Comparison of ENCODE assay signal across 26 cellular contexts in genomic region chr3:87957575-87957974, GRCh38.
DNase-seq lines count a peak whose midpoint lies in the region; ATAC-seq, FAIRE-seq and TF ChIP-seq lines count a peak whose summit lies in the region.
"Had no signal": no experiment of that assay in that cellular context is flagged by ENCODE, and none has a peak within 500 bp of the region (broad histone marks: within the 10 kb centered on the region; RNA-seq: fewer than 3 reads in every experiment).

No MANE protein-coding gene starts in this region.

- no peak overlapping the region for H4K8ac ChIP-seq in IMR-90 (ENCODE audit: low read depth in 2 of 2, low read length in 2 of 2)

- H2AK5ac ChIP-seq in IMR-90 (ENCODE audit: low read depth, low read length) = no peak overlapping the region

- intact Hi-C loops in HepG2 (cut with micrococcal nuclease; ENCODE audit: unreplicated experiment) (no loop called here), right lobe of liver (cut with DNase I) (no loop called here), IMR-90 (cut with micrococcal nuclease) (no loop called here), K562 (cut with micrococcal nuclease) (no loop called here)

- no peak overlapping the region for H3K56ac ChIP-seq in IMR-90 (ENCODE audit: extremely low read depth, insufficient read depth, low read length)

- TF ChIP-seq EP300 in HepG2 (IDR thresholded peaks at IDR 0.05; ENCODE audit: low read depth in 2 of 2, low read length in 2 of 2) (no peak), HepG2 (CRISPR knock-in tag; IDR thresholded peaks at IDR 0.05; ENCODE audit: borderline replicate concordance) (no peak), K562 (IDR thresholded peaks at IDR 0.05; ENCODE audit: low read length) (no peak)

- H2AFZ ChIP-seq in HepG2 (ENCODE audit: low read length) = no peak overlapping the region
- H2AFZ ChIP-seq in IMR-90 (replicated peaks; ENCODE audit: low read length, poor library complexity) = no peak overlapping the region
- H2AFZ ChIP-seq in K562 (ENCODE audit: low read depth, low read length) = no peak overlapping the region

- TF ChIP-seq POLR2A in HepG2 (IDR thresholded peaks at IDR 0.05; ENCODE audit: insufficient read depth in 1 of 2, low read depth in 2 of 2, low read length in 2 of 2) (no peak), right lobe of liver (IDR thresholded peaks at IDR 0.05) (no peak), IMR-90 (IDR thresholded peaks at IDR 0.05; ENCODE audit: low read depth, low read length) (no peak), K562 (conservative IDR thresholded peaks at IDR 0.05) (no peak)

- POLR2A ChIA-PET in HepG2 (lab: Yijun Ruan, JAX) = no interaction called here
- POLR2A ChIA-PET in IMR-90 (lab: Charles Lee; ENCODE audit: unreplicated experiment) = no interaction called here
- POLR2A ChIA-PET in K562 (lab: Yijun Ruan, JAX) = interaction anchor here (1.2 kb wide), 1 partner anchor 12 kb away, joined by 3 read pairs; no protein-coding TSS in a partner anchor

- H3K23ac ChIP-seq in IMR-90 (ENCODE audit: low read depth, low read length) = no peak overlapping the region

- H2BK5ac ChIP-seq in IMR-90 (ENCODE audit: low read depth, low read length, poor library complexity, severe bottlenecking) = no peak overlapping the region

- H3K9me3 ChIP-seq in HepG2 (ENCODE audit: low read length) (no peaks in the 10 kb centered on the region), right lobe of liver (no peaks in the 10 kb centered on the region), IMR-90 (ENCODE audit: control insufficient read depth, insufficient read depth, low read length) (no peaks in the 10 kb centered on the region), K562 (replicated peaks; ENCODE audit: control insufficient read depth, insufficient read depth, low read depth, low read length) (no peaks in the 10 kb centered on the region)
- H3K9me3 ChIP-seq: BE2C, BLaER1 had no signal

- no peak for TF ChIP-seq CTCF in HepG2 (CRISPR knock-in tag; IDR thresholded peaks at IDR 0.05)
- no peak for TF ChIP-seq CTCF in right lobe of liver (IDR thresholded peaks at IDR 0.05)
- TF ChIP-seq CTCF in IMR-90 (conservative IDR thresholded peaks at IDR 0.05; ENCODE audit: low read depth, low read length) = no peak
- TF ChIP-seq CTCF in K562 (IDR thresholded peaks at IDR 0.05 in 2 of 3, conservative IDR thresholded peaks at IDR 0.05 in 1 of 3; ENCODE audit: insufficient read depth in 2 of 3, low read depth in 1 of 3, low read length in 3 of 3) = no peak

- H3K36me3 ChIP-seq in HepG2 (replicated peaks in 1 of 2; ENCODE audit: control insufficient read depth in 1 of 2, insufficient read depth in 2 of 2, low read length in 2 of 2) (no peaks in the 10 kb centered on the region), right lobe of liver (no peaks in the 10 kb centered on the region), IMR-90 (ENCODE audit: control insufficient read depth, insufficient read depth, low read length) (no peaks in the 10 kb centered on the region), K562 (ENCODE audit: control insufficient read depth, insufficient read depth, low read length) (no peaks in the 10 kb centered on the region)
- H3K36me3 ChIP-seq: BE2C, BLaER1 had no signal

- ATAC-seq in HepG2 (no peak), right lobe of liver (no peak), IMR-90 (ENCODE audit: low read depth) (no peak), K562 (no peak), GM19035 (IDR thresholded peaks at IDR 0.05; ENCODE audit: unreplicated experiment) (no peak)
- ATAC-seq: GM12878 had no signal

- no peak overlapping the region for H3K4ac ChIP-seq in IMR-90 (ENCODE audit: low read depth, low read length)

- H2AK9ac ChIP-seq in IMR-90 (replicated peaks; ENCODE audit: low read depth, low read length, poor library complexity) = no peak overlapping the region

- WGBS in HepG2 (ENCODE audit: low lambda C conversion rate) = 4% methylated on average over 1 of the region's 1 CpG
- WGBS in right lobe of liver (ENCODE audit: insufficient coverage, low coverage, low lambda C conversion rate, missing lambda C conversion rate) = 38% methylated on average over 1 of the region's 1 CpG
- WGBS in IMR-90 (ENCODE audit: extremely low coverage in 2 of 2, insufficient read length in 1 of 2), 2 experiments = no CpG with 5 or more reads among the region's 1 CpG
- WGBS in K562 (ENCODE audit: insufficient coverage, low coverage, missing lambda C conversion rate) = 100% methylated on average over 1 of the region's 1 CpG

- TF ChIP-seq RAD21 in HepG2 (CRISPR knock-in tag; IDR thresholded peaks at IDR 0.05) (no peak), IMR-90 (IDR thresholded peaks at IDR 0.05; ENCODE audit: low read length) (no peak), K562 (CRISPR knock-in tag; conservative IDR thresholded peaks at IDR 0.05 in 1 of 2, IDR thresholded peaks at IDR 0.05 in 1 of 2) (no peak)

- H3K4me3 ChIP-seq in HepG2 (replicated peaks in 1 of 3; ENCODE audit: insufficient read depth in 1 of 3, low read depth in 2 of 3, low read length in 3 of 3) = no peak overlapping the region
- no peak overlapping the region for H3K4me3 ChIP-seq in right lobe of liver
- no peak overlapping the region for H3K4me3 ChIP-seq in IMR-90 (ENCODE audit: insufficient read depth, low read depth, low read length)
- no peak overlapping the region for H3K4me3 ChIP-seq in K562
- H3K4me3 ChIP-seq: BLaER1, GM12878 had no signal

- no peaks in the 10 kb centered on the region for H3K79me1 ChIP-seq in IMR-90 (ENCODE audit: low read depth in 1 of 2, low read length in 2 of 2)

- FAIRE-seq in HepG2 (lab: Jason Lieb, UNC) = no peak
- FAIRE-seq in K562 (lab: Jason Lieb, UNC) = no peak
- FAIRE-seq in islet of Langerhans (lab: Jason Lieb, UNC) = peak; percentile 27
- FAIRE-seq: GM12878, GM12892, GM18507, GM19239 had no signal

- H3K27ac ChIP-seq in HepG2 (ENCODE audit: extremely low read length, insufficient read depth, low read length) (no peak overlapping the region), right lobe of liver (no peak overlapping the region), IMR-90 (ENCODE audit: insufficient read depth, low read length) (no peak overlapping the region), K562 (ENCODE audit: extremely low read depth, low read depth, low read length) (no peak overlapping the region)
- H3K27ac ChIP-seq: BLaER1 had no signal

- H3K4me2 ChIP-seq in HepG2 (ENCODE audit: low read depth, low read length) (no peak overlapping the region), IMR-90 (ENCODE audit: low read depth, low read length) (no peak overlapping the region), K562 (ENCODE audit: insufficient read depth, low read length) (no peak overlapping the region)
- H3K4me2 ChIP-seq: BLaER1 had no signal

- H4K5ac ChIP-seq in IMR-90 (ENCODE audit: low read depth, low read length) = no peak overlapping the region

- H3K4me1 ChIP-seq in HepG2 (ENCODE audit: insufficient read depth, low read length) (no peaks in the 10 kb centered on the region), right lobe of liver (no peaks in the 10 kb centered on the region), IMR-90 (ENCODE audit: control insufficient read depth, insufficient read depth, low read length) (no peaks in the 10 kb centered on the region), K562 (replicated peaks in 1 of 2; ENCODE audit: control insufficient read depth in 2 of 2, insufficient read depth in 2 of 2, low read length in 2 of 2) (no peaks in the 10 kb centered on the region)
- H3K4me1 ChIP-seq: BE2C, BLaER1 had no signal

- no peak overlapping the region for H3K14ac ChIP-seq in IMR-90 (replicated peaks; ENCODE audit: low read depth, low read length)

- no TSS peak for BruUV-seq in HepG2 (replicated peaks; lab: Mats Ljungman, UMichigan)
- no TSS peak for BruUV-seq in IMR-90 (replicated peaks; lab: Mats Ljungman, UMichigan)
- no TSS peak for BruUV-seq in K562 (replicated peaks; lab: Mats Ljungman, UMichigan)

- H3K9ac ChIP-seq in HepG2 (ENCODE audit: insufficient read depth, low read depth, low read length) (no peak overlapping the region), IMR-90 (ENCODE audit: low read depth, low read length) (no peak overlapping the region), K562 (ENCODE audit: insufficient read depth in 1 of 2, low read depth in 2 of 2, low read length in 2 of 2) (no peak overlapping the region)
- H3K9ac ChIP-seq: BLaER1 had no signal

- H4K91ac ChIP-seq in IMR-90 (ENCODE audit: insufficient read depth, low read depth, low read length) = no peak overlapping the region

- no peak overlapping the region for H2BK15ac ChIP-seq in IMR-90 (ENCODE audit: low read depth, low read length)

- H3K18ac ChIP-seq in IMR-90 (ENCODE audit: low read depth, low read length) = no peak overlapping the region

- in situ Hi-C loops in HepG2 (cut with HindIII; ENCODE audit: extremely low pct_ligation_motif_present, low pct_unique_long_range_greater_than_20kb) = no loop called here
- in situ Hi-C loops in IMR-90 (cut with MboI; ENCODE audit: low sequenced_read_pairs) = loop anchor here (25.0 kb wide), 1 partner anchor 1220 kb away; no protein-coding TSS in a partner anchor
- in situ Hi-C loops in K562 (cut with MboI) = no loop called here

- DNase-seq in HepG2 (ENCODE audit: low spot score) (no peak), right lobe of liver (no peak), IMR-90 (no peak), K562 (ENCODE audit: extremely low read depth in 1 of 4, low spot score in 3 of 4) (no peak), mucosa of gallbladder (ENCODE audit: low spot score) (no peak), NCI-H526 treated with DMSO at 0.1 percent for 48 hours (lab: John Stamatoyannopoulos, UW) (no peak)
- DNase-seq: AML-193; BE2C; C1 segment of cervical spinal cord; CD4-positive, alpha-beta memory T cell; CD4-positive, CD25-positive, alpha-beta regulatory T cell; CD8-positive, alpha-beta memory T cell; COR-L47; DMS 273 treated with DMSO at 0.1 percent for 48 hours; DMS153; DMS79; DND-41; EL; GDM1 had no signal

- H4K20me1 ChIP-seq in HepG2 (ENCODE audit: insufficient read depth, low read length) = no peaks in the 10 kb centered on the region
- no peaks in the 10 kb centered on the region for H4K20me1 ChIP-seq in IMR-90 (ENCODE audit: insufficient read depth, low read length)
- no peaks in the 10 kb centered on the region for H4K20me1 ChIP-seq in K562 (replicated peaks; ENCODE audit: control insufficient read depth, insufficient read depth, low read length)
- H4K20me1 ChIP-seq: BLaER1 had no signal

- no peak overlapping the region for H2BK20ac ChIP-seq in IMR-90 (ENCODE audit: low read depth, low read length)

- dilution Hi-C loops in IMR-90 (cut with HindIII; ENCODE audit: low sequenced_read_pairs, unreplicated experiment) = no loop called here

- no peak overlapping the region for H2BK120ac ChIP-seq in IMR-90 (ENCODE audit: low read depth, low read length)

- H3K27me3 ChIP-seq in HepG2 (ENCODE audit: control insufficient read depth in 1 of 2, insufficient read depth in 2 of 2, low read length in 2 of 2) (no peaks in the 10 kb centered on the region), right lobe of liver (no peaks in the 10 kb centered on the region), IMR-90 (ENCODE audit: control insufficient read depth, insufficient read depth, low read length) (no peaks in the 10 kb centered on the region), K562 (ENCODE audit: control insufficient read depth in 2 of 2, insufficient read depth in 2 of 2, low read length in 2 of 2) (no peaks in the 10 kb centered on the region)
- H3K27me3 ChIP-seq: BLaER1 had no signal

- CTCF ChIA-PET in HepG2 (lab: Yijun Ruan, JAX; ENCODE audit: low intra/inter-chr PET ratio, low total read pairs) = no interaction called here
- CTCF ChIA-PET in IMR-90 (lab: Yijun Ruan, JAX) = interaction anchor here (0.6 kb wide), 1 partner anchor 80 kb away, joined by 3 read pairs; no protein-coding TSS in a partner anchor
- CTCF ChIA-PET in K562 (lab: Yijun Ruan, JAX; ENCODE audit: low intra/inter-chr PET ratio) = no interaction called here

- H3K9me1 ChIP-seq in IMR-90 (ENCODE audit: insufficient read depth, low read length) = no peaks in the 10 kb centered on the region
- H3K9me1 ChIP-seq in K562 (ENCODE audit: control insufficient read depth, insufficient read depth, low read length) = no peaks in the 10 kb centered on the region

- no peaks in the 10 kb centered on the region for H3K79me2 ChIP-seq in HepG2 (ENCODE audit: insufficient read depth, low read length)
- H3K79me2 ChIP-seq in K562 (ENCODE audit: control insufficient read depth, insufficient read depth, low read length) = no peaks in the 10 kb centered on the region

Comparison
In these comparisons a context has a peak if more than half of its experiments do, and no peak if none do; other contexts are left out.
1. Of the 241 proteins assayed by ChIP-seq in both HepG2 and K562: peak only in HepG2: MAFK; only in K562: none; in both: MAFF; in neither: 239.